ENCODE assay signal across 1 cellular context in the genomic region with DNA sequence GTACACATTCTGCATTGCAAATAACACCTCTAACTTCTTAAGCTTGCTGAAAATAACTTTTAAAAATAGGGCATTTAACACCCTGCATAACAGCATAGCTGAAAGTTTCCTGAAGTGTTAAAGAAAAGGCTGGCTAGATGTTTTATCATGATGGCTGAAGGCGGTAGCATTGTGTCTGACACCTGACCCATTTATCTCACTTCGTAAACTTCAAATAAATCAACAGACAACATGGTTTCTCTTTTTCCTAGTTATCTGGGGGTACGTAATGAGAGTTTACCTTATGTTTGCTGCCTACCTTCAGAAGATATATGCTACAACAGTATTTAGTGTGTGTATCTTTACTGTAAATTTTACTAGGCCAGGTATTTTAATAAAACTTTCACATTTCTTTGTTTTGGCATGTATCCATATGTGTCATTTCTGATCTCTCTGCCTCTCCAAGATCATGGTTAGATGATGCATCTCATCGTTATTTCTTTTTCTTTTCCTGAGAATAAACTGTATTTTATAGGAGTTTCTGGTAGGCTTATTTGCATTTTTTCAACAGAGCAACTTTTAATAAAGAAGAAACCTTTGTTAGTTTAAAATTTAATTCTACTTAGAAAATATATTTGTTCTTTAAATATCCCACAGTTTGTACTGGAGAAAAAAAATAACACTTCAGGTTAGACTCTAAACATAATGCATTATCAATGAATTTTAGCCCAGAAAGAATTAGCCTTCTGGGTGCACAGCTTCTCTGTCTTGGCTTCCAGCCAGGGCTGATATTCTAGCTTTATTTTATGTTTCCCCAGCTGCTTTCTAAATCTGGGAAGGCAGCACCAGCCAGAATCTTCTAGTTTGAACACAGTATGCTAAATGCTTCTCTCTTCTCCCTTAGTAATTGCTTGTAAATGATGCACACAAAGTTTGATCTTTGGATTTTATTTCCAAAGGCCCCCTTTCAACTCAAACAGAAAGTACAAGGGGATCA.
TF ChIP-seq lines count a peak whose summit lies in the region.

No MANE protein-coding gene starts in this region.

TF ChIP-seq in HEK293, 187 proteins besides CTCF, POLR2A, EP300 and RAD21 (continued from another document):
- TF ChIP-seq PRDM4 (tag by site-specific recombination; IDR thresholded peaks at IDR 0.05): peak; percentile 35; the same call in 1 of the 2 replicates
- TF ChIP-seq ZNF843 (tag by site-specific recombination; IDR thresholded peaks at IDR 0.05): 0 out of 2 replicates have a peak, but pooled peaks have one; percentile 20
- peak; percentile 14; the same call in 1 of the 2 replicates for TF ChIP-seq ZNF664 (tag by site-specific recombination; IDR thresholded peaks at IDR 0.05)
- TF ChIP-seq PRDM6 (tag by site-specific recombination; IDR thresholded peaks at IDR 0.05): peak; percentile 87
